2 cellular contexts compared by ENCODE assay signal in genomic region chr11:69232821-69233760, GRCh38.
TF ChIP-seq lines count a peak whose summit lies in the region.

No MANE protein-coding gene starts in this region.

TF ChIP-seq in H1, 55 proteins besides CTCF, POLR2A, EP300 and RAD21:
- TF ChIP-seq PHF8 (conservative IDR thresholded peaks at IDR 0.05; ENCODE audit: low read depth, low read length) (no peak), TAF7 (optimal IDR thresholded peaks at IDR 0.05; ENCODE audit: borderline replicate concordance, low read depth, low read length) (no peak), HDAC6 (IDR thresholded peaks at IDR 0.05; ENCODE audit: low read depth, low read length) (no peak), NRF1 (IDR thresholded peaks at IDR 0.05; ENCODE audit: low read depth, low read length) (no peak), RNF2 (IDR thresholded peaks at IDR 0.05; ENCODE audit: borderline replicate concordance, low read depth, low read length, missing control alignments, poor library complexity, severe bottlenecking) (no peak), TCF12 (IDR thresholded peaks at IDR 0.05; ENCODE audit: low read depth, low read length) (no peak), NANOG (IDR thresholded peaks at IDR 0.05; ENCODE audit: insufficient read depth, low read depth, low read length, poor library complexity, severe bottlenecking) (no peak), SRF (IDR thresholded peaks at IDR 0.05; ENCODE audit: low read depth, low read length) (no peak), HDAC2 (IDR thresholded peaks at IDR 0.05; ENCODE audit: borderline replicate concordance in 1 of 2, low read depth in 2 of 2, low read length in 2 of 2) (no peak), ASH2L (IDR thresholded peaks at IDR 0.05; ENCODE audit: low read length) (no peak), SP1 (IDR thresholded peaks at IDR 0.05; ENCODE audit: low read depth, low read length) (no peak), SAP30 (IDR thresholded peaks at IDR 0.05; ENCODE audit: insufficient read depth, insufficient replicate concordance, low read length) (no peak), JUN (IDR thresholded peaks at IDR 0.05; ENCODE audit: low read depth, low read length) (no peak), POLR2AphosphoS5 (IDR thresholded peaks at IDR 0.05; ENCODE audit: low read depth, low read length) (no peak), TEAD4 (IDR thresholded peaks at IDR 0.05; ENCODE audit: low read depth, low read length) (no peak)

TF ChIP-seq in HEK293T, 16 proteins besides CTCF, POLR2A, EP300 and RAD21:
- TF ChIP-seq BHLHE40 (IDR thresholded peaks at IDR 0.05; ENCODE audit: borderline replicate concordance) (no peak), PKNOX1 (IDR thresholded peaks at IDR 0.05) (no peak), L3MBTL2 (conservative IDR thresholded peaks at IDR 0.05) (no peak), CTBP1 (IDR thresholded peaks at IDR 0.05; ENCODE audit: borderline replicate concordance) (no peak), FOXK2 (IDR thresholded peaks at IDR 0.05) (no peak), SUZ12 (IDR thresholded peaks at IDR 0.05) (no peak), LEF1 (IDR thresholded peaks at IDR 0.05; ENCODE audit: borderline replicate concordance) (no peak), FOXM1 (IDR thresholded peaks at IDR 0.05; ENCODE audit: borderline replicate concordance) (no peak), ZNF384 (IDR thresholded peaks at IDR 0.05) (no peak), FOXA1 (IDR thresholded peaks at IDR 0.05) (no peak), TARDBP (IDR thresholded peaks at IDR 0.05) (no peak), NFRKB (IDR thresholded peaks at IDR 0.05) (no peak), ELF4 (IDR thresholded peaks at IDR 0.05) (no peak), SP1 (IDR thresholded peaks at IDR 0.05) (no peak), ARNT (IDR thresholded peaks at IDR 0.05) (no peak), HDGF (IDR thresholded peaks at IDR 0.05; ENCODE audit: borderline replicate concordance) (no peak)
